1 cellular context compared by ENCODE assay signal in genomic region chr15:99212401-99212800, GRCh38.
TF ChIP-seq lines count a peak whose summit lies in the region.

No MANE protein-coding gene starts in this region.

TF ChIP-seq in SK-N-SH treated with all-trans-retinoic acid at 6 μM for 48 hours, 23 proteins besides CTCF, POLR2A, EP300 and RAD21 (continued from another document):
- no peak for TF ChIP-seq PATZ1 (CRISPR knock-in tag; IDR thresholded peaks at IDR 0.05; ENCODE audit: borderline replicate concordance)
- TF ChIP-seq BACH2 (CRISPR knock-in tag; IDR thresholded peaks at IDR 0.05; ENCODE audit: borderline replicate concordance), result no peak
- TF ChIP-seq CSRNP3 (CRISPR knock-in tag; IDR thresholded peaks at IDR 0.05), result no peak
- TF ChIP-seq ARNTL (CRISPR knock-in tag; IDR thresholded peaks at IDR 0.05; ENCODE audit: borderline replicate concordance, low read depth), result no peak
- no peak for TF ChIP-seq ZC3H10 (CRISPR knock-in tag; IDR thresholded peaks at IDR 0.05)
- TF ChIP-seq RARB (CRISPR knock-in tag; IDR thresholded peaks at IDR 0.05), result no peak
